8 cellular contexts compared by ENCODE assay signal in the genomic region with DNA sequence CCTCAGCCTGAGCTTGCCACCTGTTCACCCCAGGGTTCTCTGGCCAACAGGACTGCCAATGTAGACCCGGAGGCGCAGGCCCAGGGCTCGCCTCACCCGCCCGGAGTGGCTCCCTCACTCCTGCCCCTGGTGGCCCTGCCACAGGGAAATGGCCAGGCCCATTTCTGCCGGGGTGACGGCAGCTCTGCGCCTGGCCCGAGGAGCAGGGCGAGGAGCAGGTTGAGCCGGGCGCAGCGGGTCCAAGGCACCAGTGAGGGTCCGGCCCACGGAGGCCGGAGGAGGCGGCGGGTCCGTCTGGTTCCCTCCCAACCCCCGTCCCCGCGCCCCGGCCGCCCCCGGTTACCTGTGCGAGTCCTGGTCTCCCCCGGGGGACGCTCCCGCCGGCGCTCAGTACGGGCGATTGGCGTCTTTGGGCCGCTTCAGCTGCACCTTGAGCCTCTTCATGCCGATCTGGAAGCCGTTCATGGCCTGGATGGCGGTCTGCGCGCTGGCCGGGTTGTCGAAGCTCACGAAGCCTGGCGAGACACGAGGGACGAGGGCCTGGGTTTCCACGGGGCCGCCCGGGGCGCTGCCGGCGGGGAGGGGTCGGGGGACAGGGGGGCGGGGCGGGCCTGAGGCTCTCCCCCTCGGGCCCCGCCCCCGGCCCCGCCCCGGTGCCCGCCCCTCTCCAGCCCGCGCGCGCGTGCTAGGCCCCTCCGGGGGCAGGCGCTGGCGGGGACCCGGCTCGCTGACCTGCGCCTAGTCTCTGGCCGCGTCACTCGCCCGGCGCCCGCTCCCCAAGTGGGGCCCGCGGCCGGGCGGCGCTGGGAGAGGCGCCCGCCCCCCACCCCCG.
DNase-seq lines count a peak whose midpoint lies in the region; ATAC-seq, FAIRE-seq and TF ChIP-seq lines count a peak whose summit lies in the region.

No MANE protein-coding gene starts in this region.

- no peaks in the 10 kb centered on the region for H3K9me3 Mint-ChIP-seq in activated T-cell treated with anti-CD3 and anti-CD28 coated beads, Interleukin-2, amount 50 U/mL, for 72 hours

- BruUV-seq in OCI-LY7 (replicated peaks; lab: Mats Ljungman, UMichigan): no TSS peak

- H3K27ac Mint-ChIP-seq in activated T-cell treated with anti-CD3 and anti-CD28 coated beads, Interleukin-2, amount 50 U/mL, for 72 hours: no peak overlapping the region

- no peak overlapping the region for H2AFZ ChIP-seq in OCI-LY7 (ENCODE audit: low read length)

- no peaks in the 10 kb centered on the region for H3K36me3 Mint-ChIP-seq in activated T-cell treated with anti-CD3 and anti-CD28 coated beads, Interleukin-2, amount 50 U/mL, for 72 hours (ENCODE audit: insufficient read depth in 2 of 2)

- peak; percentile 58 to 63 for ATAC-seq in activated T-cell treated with anti-CD3 and anti-CD28 coated beads, Interleukin-2, amount 50 U/mL, for 72 hours (replicated peaks in 1 of 2)
- ATAC-seq in left colon: peak; percentile 27

- H3K36me3 ChIP-seq in OCI-LY7 (ENCODE audit: insufficient read depth, low read length): no peaks in the 10 kb centered on the region

- H3K4me3 Mint-ChIP-seq in activated T-cell treated with anti-CD3 and anti-CD28 coated beads, Interleukin-2, amount 50 U/mL, for 72 hours: peak overlapping the region; percentile 29 to 61

- intact Hi-C loops in left colon (cut with DNase I, micrococcal nuclease) (no loop called here), OCI-LY7 (cut with micrococcal nuclease; ENCODE audit: unreplicated experiment) (no loop called here)

- no peaks in the 10 kb centered on the region for H3K79me2 ChIP-seq in OCI-LY7 (ENCODE audit: insufficient read depth, low read depth, low read length)

- no peaks in the 10 kb centered on the region for H3K9me2 ChIP-seq in OCI-LY7 (ENCODE audit: insufficient read depth, low read length)

- POLR2A ChIA-PET in OCI-LY7 (lab: Charles Lee): no interaction called here

- H3K27ac ChIP-seq in VCaP (peak overlapping the region; percentile 69; the same call in 1 of the 2 replicates), OCI-LY7 (ENCODE audit: low read depth, low read length, poor library complexity, severe bottlenecking) (no peak overlapping the region)

- DNase-seq in activated T-cell treated with anti-CD3 and anti-CD28 coated beads, Interleukin-2, amount 50 U/mL, for 72 hours: peak in 1 of 2 donors; percentile 3
- DNase-seq in activated T-cell treated with anti-CD3 and anti-CD28 coated beads, Interleukin-2, amount 50 U/mL, for 1 hour: no peak
- DNase-seq in left colon (no peak), urothelium cell line (ENCODE audit: low spot score) (peak; percentile 88), SHP77 treated with DMSO at 0.1 percent for 48 hours (lab: John Stamatoyannopoulos, UW) (no peak), OCI-LY7 (ENCODE audit: low spot score) (no peak), globus pallidus (ENCODE audit: low spot score) (no peak)

- H3K4me1 ChIP-seq in OCI-LY7 (ENCODE audit: insufficient read depth, low read length, poor library complexity, severe bottlenecking): no peaks in the 10 kb centered on the region

- no peaks in the 10 kb centered on the region for H4K20me1 ChIP-seq in OCI-LY7 (ENCODE audit: insufficient read depth, low read length)

- TF ChIP-seq CTCF in VCaP (conservative IDR thresholded peaks at IDR 0.05) (no peak), OCI-LY7 (conservative IDR thresholded peaks at IDR 0.05; ENCODE audit: low read length) (no peak)

- CTCF ChIA-PET in OCI-LY7 (lab: Charles Lee; ENCODE audit: unreplicated experiment): no interaction called here

- no peak overlapping the region for H3K4me2 ChIP-seq in OCI-LY7 (ENCODE audit: low read length)

- no peak for FAIRE-seq in urothelium cell line (lab: Jason Lieb, UNC)

- no peak overlapping the region for H3K4me3 ChIP-seq in OCI-LY7 (ENCODE audit: low read depth, low read length, poor library complexity, severe bottlenecking)

- peaks cover 73% of the 10 kb centered on the region for H3K27me3 Mint-ChIP-seq in activated T-cell treated with anti-CD3 and anti-CD28 coated beads, Interleukin-2, amount 50 U/mL, for 72 hours (ENCODE audit: low read depth)

- H3K4me1 Mint-ChIP-seq in activated T-cell treated with anti-CD3 and anti-CD28 coated beads, Interleukin-2, amount 50 U/mL, for 72 hours (ENCODE audit: low read depth): peaks cover 8% of the 10 kb centered on the region

- no peaks in the 10 kb centered on the region for H3K9me3 ChIP-seq in OCI-LY7 (ENCODE audit: low read length)
